ENCODE assay signal across 8 cellular contexts in the genomic region with DNA sequence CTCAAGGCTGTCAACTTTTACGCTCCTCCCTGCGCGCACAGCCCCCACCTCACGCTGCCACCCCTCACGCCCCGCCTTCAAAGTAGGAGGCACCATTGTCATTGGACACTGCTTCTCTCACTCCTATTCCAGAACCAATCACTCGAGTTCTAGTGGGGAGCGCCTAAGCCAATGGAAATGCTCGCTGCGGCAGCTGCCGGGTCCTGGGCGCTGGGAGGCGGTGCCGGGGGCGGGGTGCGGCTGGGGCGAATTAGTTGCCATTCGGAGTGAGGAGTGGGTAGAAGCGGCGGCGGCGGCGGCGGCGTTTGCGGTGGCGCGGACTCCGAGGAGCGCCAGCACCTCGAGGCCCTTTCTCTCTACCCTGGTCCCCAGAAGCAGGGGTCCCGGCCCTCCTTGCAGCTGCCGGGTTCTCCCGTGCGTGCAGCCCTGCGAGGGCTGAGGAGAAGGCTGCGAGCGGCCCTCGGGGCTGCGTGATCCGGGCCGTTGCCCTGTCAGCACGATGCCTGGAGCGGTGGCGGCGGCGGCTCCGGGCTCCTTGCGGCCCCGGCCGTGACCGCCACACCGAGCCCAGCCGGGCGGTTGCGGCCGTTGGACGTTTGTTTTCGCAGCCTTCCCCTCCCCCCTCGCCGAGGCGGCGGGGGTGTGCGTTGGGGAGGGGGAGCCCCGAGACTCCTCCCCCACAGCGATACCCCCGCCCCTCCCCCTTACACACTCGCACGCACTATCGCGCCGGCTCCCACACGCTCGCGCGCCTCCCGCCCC. TPM values are rescaled to one million over a fixed set of nuclear protein-coding genes. Genes with fewer than 3 reads are reported as not detected.
DNase-seq lines count a peak whose midpoint lies in the region; ATAC-seq, FAIRE-seq and TF ChIP-seq lines count a peak whose summit lies in the region.

A gene (plus strand): TSS at position 253 of the 762 bp plus-strand sequence. CDS start 555 bp downstream, outside the sequence.

- H3K4me3 ChIP-seq in kidney (ENCODE audit: low read length in 2 of 2) = peak within 1 kb of the TSS; percentile 86 to 98

- H3K4me1 ChIP-seq in kidney (ENCODE audit: control insufficient read depth in 1 of 2, insufficient read depth in 1 of 2, low read depth in 1 of 2, low read length in 2 of 2) = peaks cover 0 to 7% of the 10 kb centered on the region in 2 donors

- no peaks in the 10 kb centered on the region for H3K36me3 ChIP-seq in kidney (ENCODE audit: control insufficient read depth in 1 of 2, insufficient read depth in 2 of 2, low read length in 2 of 2)

- H3K9me3 ChIP-seq in kidney (ENCODE audit: control insufficient read depth in 1 of 2, low read length in 2 of 2) = no peaks in the 10 kb centered on the region

- peak; percentile 96 for DNase-seq in AG20443 (ENCODE audit: low spot score)
- DNase-seq in NCI-H510A (lab: John Stamatoyannopoulos, UW) = peak; percentile 95
- peak; percentile 92 for DNase-seq in activated CD4-positive, alpha-beta T cell treated with anti-CD3 and anti-CD28 coated beads for 1 hour
- peak; percentile 97 for DNase-seq in cerebellum (ENCODE audit: low spot score)
- DNase-seq in kidney = peak; percentile 98
- DNase-seq in stimulated activated CD4-positive, alpha-beta T cell treated with anti-CD3 and anti-CD28 coated beads, Interleukin-15, amount 100 ng/mL, for 24 hours = peak; percentile 96

- intact Hi-C loops in kidney (cut with DNase I) = no loop called here

- ATAC-seq in HG03432 (IDR thresholded peaks at IDR 0.05; ENCODE audit: unreplicated experiment) = peak; percentile 85

- H3K9ac ChIP-seq in kidney (ENCODE audit: low read length in 2 of 2) = peak within 1 kb of the TSS; percentile 75 to 83

- peak within 1 kb of the TSS; percentile 82 to 85 for H3K27ac ChIP-seq in kidney (ENCODE audit: low read depth in 2 of 2, low read length in 2 of 2)

- TF ChIP-seq CTCF in kidney (IDR thresholded peaks at IDR 0.05; ENCODE audit: borderline replicate concordance, extremely low read depth, insufficient read depth) = no peak

- peak; percentile 73 for FAIRE-seq in kidney (lab: Jason Lieb, UNC)

- peak; percentile 74 for TF ChIP-seq POLR2A in GM19099 (IDR thresholded peaks at IDR 0.05; ENCODE audit: extremely low read depth, insufficient read length, low read depth)

RNA-seq across cellular contexts. Expression of the gene that starts here (rescaled TPM):
- total RNA-seq in cerebellum (51.2 TPM), kidney (25.2 TPM)
- polyA plus RNA-seq in kidney (ENCODE audit: insufficient read depth, low read depth, low replicate concordance) = 3.0 TPM

Comparison
In these comparisons a context has a peak if more than half of its experiments do, and no peak if none do; other contexts are left out.
1. Peak in every context shown above with its lines: DNase-seq, ATAC-seq, H3K4me3 ChIP-seq and H3K27ac ChIP-seq.